Comparison of ENCODE assay signal across 8 cellular contexts in the genomic region with DNA sequence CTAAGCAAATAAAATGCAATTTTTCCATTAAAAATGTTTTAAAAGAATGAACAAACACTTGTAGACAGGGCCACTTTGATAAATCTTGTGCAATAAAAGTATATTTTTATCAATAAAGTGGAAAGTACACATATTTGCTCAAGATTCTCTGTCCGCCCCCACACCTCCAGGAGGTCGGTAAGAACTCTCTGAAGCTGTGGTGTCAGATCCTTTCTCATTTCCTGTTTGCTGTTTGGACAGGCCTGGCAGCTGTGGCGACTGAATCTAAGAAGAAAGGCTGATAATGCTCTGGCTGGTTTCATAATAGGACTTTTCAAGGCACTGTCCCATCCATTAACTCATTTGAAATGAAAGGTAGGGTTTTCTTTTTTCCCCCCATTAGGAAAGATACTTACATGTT. TPM values are rescaled to one million over a fixed set of nuclear protein-coding genes. Genes with fewer than 3 reads are reported as not detected.
DNase-seq lines count a peak whose midpoint lies in the region; ATAC-seq, FAIRE-seq and TF ChIP-seq lines count a peak whose summit lies in the region.

No MANE protein-coding gene starts in this region.

- H3K27me3 Mint-ChIP-seq in MCF 10A (ENCODE audit: insufficient read depth, unreplicated experiment) = no peaks in the 10 kb centered on the region

- intact Hi-C loops in MCF 10A (cut with micrococcal nuclease) = loop anchor here (10.0 kb wide), 1 partner anchor 66 kb away; no protein-coding TSS in a partner anchor
- intact Hi-C loops in breast epithelium (cut with DNase I; ENCODE audit: low total_unique reads) = loop anchor here (10.0 kb wide), 1 partner anchor 826 kb away; no protein-coding TSS in a partner anchor
- intact Hi-C loops in pancreas (cut with DNase I) = no loop called here
- intact Hi-C loops in uterus (cut with DNase I; ENCODE audit: low total_unique reads) = no loop called here

- H3K4me3 Mint-ChIP-seq in MCF 10A (ENCODE audit: unreplicated experiment) = no peak overlapping the region

- H3K27me3 ChIP-seq in breast epithelium (no peaks in the 10 kb centered on the region), bronchial epithelial cell (ENCODE audit: control insufficient read depth, insufficient read depth, low read length) (no peaks in the 10 kb centered on the region), pancreas (no peaks in the 10 kb centered on the region), uterus (no peaks in the 10 kb centered on the region)

- H3K9me3 ChIP-seq in breast epithelium (no peaks in the 10 kb centered on the region), pancreas (no peaks in the 10 kb centered on the region), uterus (no peaks in the 10 kb centered on the region)

- peaks cover 22% of the 10 kb centered on the region for H3K4me1 Mint-ChIP-seq in MCF 10A (ENCODE audit: insufficient read depth, unreplicated experiment)

- H3K27ac ChIP-seq in breast epithelium (no peak overlapping the region), pancreas (peak overlapping the region in 2 of 4 donors; percentile 9 to 25), uterus (no peak overlapping the region)

- ATAC-seq in HG03064 (IDR thresholded peaks at IDR 0.05; ENCODE audit: low read depth, unreplicated experiment) (peak; percentile 85), pancreas (peak in 3 of 4 donors; percentile 84 to 89 (median 86))

- H3K9me3 Mint-ChIP-seq in MCF 10A (ENCODE audit: unreplicated experiment) = no peaks in the 10 kb centered on the region

- peak overlapping the region; percentile 70 for H3K27ac Mint-ChIP-seq in MCF 10A (ENCODE audit: low read depth, unreplicated experiment)

- BruUV-seq in MCF 10A (replicated peaks; lab: Mats Ljungman, UMichigan) = no TSS peak

- CTCF ChIA-PET in MCF 10A (lab: Yijun Ruan, JAX) = no interaction called here

- H3K4me3 ChIP-seq in breast epithelium = no peak overlapping the region
- H3K4me3 ChIP-seq in bronchial epithelial cell (ENCODE audit: low read depth, low read length) = no peak overlapping the region
- no peak overlapping the region for H3K4me3 ChIP-seq in pancreas
- no peak overlapping the region for H3K4me3 ChIP-seq in uterus

- H3K36me3 Mint-ChIP-seq in MCF 10A (ENCODE audit: insufficient read depth, unreplicated experiment) = no peaks in the 10 kb centered on the region

- TF ChIP-seq POLR2A in breast epithelium (IDR thresholded peaks at IDR 0.05) (no peak), uterus (IDR thresholded peaks at IDR 0.05) (no peak)

- POLR2A ChIA-PET in MCF 10A (lab: Yijun Ruan, JAX) = interaction anchor here (1.0 to 2.4 kb wide), 2 partner anchors 35 to 466 kb away, joined by 3 to 8 read pairs; a partner anchor contains a TSS

- TF ChIP-seq CTCF in MCF 10A (IDR thresholded peaks at IDR 0.05; ENCODE audit: unreplicated experiment) = no peak
- TF ChIP-seq CTCF in breast epithelium (IDR thresholded peaks at IDR 0.05) = no peak
- no peak for TF ChIP-seq CTCF in bronchial epithelial cell (IDR thresholded peaks at IDR 0.05; ENCODE audit: insufficient read depth, low read length, severe bottlenecking)
- TF ChIP-seq CTCF in pancreas (IDR thresholded peaks at IDR 0.05) = no peak
- no peak for TF ChIP-seq CTCF in uterus (IDR thresholded peaks at IDR 0.05)

- no peaks in the 10 kb centered on the region for H3K4me1 ChIP-seq in breast epithelium
- peaks cover 5 to 9% (median 5%) of the 10 kb centered on the region in 3 donors for H3K4me1 ChIP-seq in pancreas
- H3K4me1 ChIP-seq in uterus = no peaks in the 10 kb centered on the region

- WGBS in pancreas, 2 donors = 2 to 5% methylated on average over 3 of the region's 3 CpGs

- FAIRE-seq in bronchial epithelial cell (lab: Jason Lieb, UNC) (no peak), pancreas (lab: Jason Lieb, UNC) (no peak)

- DNase-seq in MCF 10A (ENCODE audit: unreplicated experiment) (peak; percentile 72), breast epithelium (ENCODE audit: low spot score in 2 of 2) (no peak), NCI-H2081 treated with DMSO at 0.1 percent for 48 hours (lab: John Stamatoyannopoulos, UW) (peak; percentile 84), bronchial epithelial cell (ENCODE audit: low read depth) (peak; percentile 78), pancreas (peak in 1 of 6 donors; percentile 7), uterus (no peak), LoVo (ENCODE audit: low spot score) (no peak)

- H3K36me3 ChIP-seq in breast epithelium = no peaks in the 10 kb centered on the region
- H3K36me3 ChIP-seq in bronchial epithelial cell (ENCODE audit: control insufficient read depth, insufficient read depth, low read length) = no peaks in the 10 kb centered on the region
- no peaks in the 10 kb centered on the region for H3K36me3 ChIP-seq in pancreas
- H3K36me3 ChIP-seq in uterus = no peaks in the 10 kb centered on the region

RNA-seq across cellular contexts. Expression of a gene that starts 15.3 kb away (rescaled TPM):
- total RNA-seq in MCF 10A (2022) = not detected in 2 replicates
- under 1 TPM; 0.16 to 0.33 (median 0.29) TPM for total RNA-seq in breast epithelium
- total RNA-seq in bronchial epithelial cell = under 0.01 TPM in 1 of 2 replicates, not detected in the other
- 1 to 10 TPM in 1 of 6 donors, under 1 TPM in 5; 0.16 to 1.1 (median 0.53) TPM for total RNA-seq in pancreas
- polyA plus RNA-seq in pancreas = 1 to 10 TPM in 1 of 2 donors, under 1 TPM in 1; 0.30 to 1.9 TPM
- total RNA-seq in uterus = 1 to 10 TPM in 1 of 4 donors, under 1 TPM in 1, not detected in 2; 0.34 to 1.5 TPM

RNA-seq across cellular contexts. Expression of a gene that starts 35.6 kb away (rescaled TPM):
- 120 and 140 TPM in 2 replicates for total RNA-seq in MCF 10A (2022)
- total RNA-seq in breast epithelium = 100 to 1,000 TPM; 119 to 168 (median 165) TPM
- total RNA-seq in bronchial epithelial cell = 40.8 and 52.4 TPM in 2 replicates
- 10 to 100 TPM; 10.5 to 36.2 (median 17.6) TPM for total RNA-seq in pancreas
- polyA plus RNA-seq in pancreas = 10 to 100 TPM; 20.5 to 48.3 TPM
- total RNA-seq in uterus = 10 to 100 TPM; 41.8 to 91.0 (median 75.8) TPM

Comparison
In these comparisons a context has a peak if more than half of its experiments do, and no peak if none do; other contexts are left out.
1. DNase-seq: peak in MCF 10A (single experiment), NCI-H2081 treated with DMSO at 0.1 percent for 48 hours (single experiment) and bronchial epithelial cell (single experiment); none in breast epithelium (0 of 2), uterus (0 of 2) and LoVo (single experiment).
2. intact Hi-C loops: an anchor here in MCF 10A (10.0 kb wide) and breast epithelium (10.0 kb wide); none called in pancreas and uterus.